In the genomic region with DNA sequence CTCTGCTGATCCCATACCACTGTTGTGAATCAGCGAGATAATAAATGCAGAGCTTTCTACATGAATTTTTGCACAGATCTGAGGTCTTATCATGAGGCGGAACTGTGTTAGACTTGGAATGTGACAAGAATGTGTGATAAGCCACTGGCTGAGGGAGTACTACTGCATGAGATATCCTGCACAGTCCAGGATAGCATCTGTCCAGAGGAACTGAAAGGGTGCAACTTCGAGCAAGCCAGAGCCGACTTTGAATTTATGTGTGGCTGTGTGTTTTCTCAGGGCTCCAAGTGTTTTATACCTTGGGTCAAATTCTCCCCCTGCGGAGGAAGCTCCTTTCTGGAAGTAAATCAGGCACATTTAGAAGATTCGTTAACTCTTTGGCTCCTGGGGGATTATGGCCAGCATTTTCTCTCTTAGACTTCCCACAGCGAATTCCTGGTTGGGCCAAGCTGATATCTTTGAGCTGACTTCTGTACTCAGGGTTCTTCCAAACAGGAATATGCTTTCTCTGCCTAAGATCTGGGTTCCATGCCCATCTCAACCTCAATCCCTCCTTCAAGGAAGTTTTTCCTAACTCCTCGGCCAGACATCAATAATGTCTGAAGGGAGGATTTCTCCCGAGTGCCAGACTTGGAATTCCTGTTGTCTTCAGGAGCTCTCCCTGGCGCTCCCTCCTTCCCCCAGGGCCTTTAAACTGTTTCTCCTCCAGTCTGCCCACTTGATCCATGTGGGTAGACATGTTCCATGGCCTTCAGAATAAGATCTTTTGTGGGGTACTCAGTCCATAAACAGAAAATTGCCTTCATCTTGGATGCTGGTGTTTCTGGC, we compare ENCODE assay signal across 12 cellular contexts. TPM values are rescaled to one million over a fixed set of nuclear protein-coding genes. Genes with fewer than 3 reads are reported as not detected.
A peak's percentile ranks its signal among the peaks of the same experiment; 100 is the strongest.
DNase-seq lines count a peak whose midpoint lies in the region; ATAC-seq and TF ChIP-seq lines count a peak whose summit lies in the region.
"Had no signal": no experiment of that assay in that cellular context is flagged by ENCODE, and none has a peak within 500 bp of the region (broad histone marks: within the 10 kb centered on the region; RNA-seq: fewer than 3 reads in every experiment).

No MANE protein-coding gene starts in this region.

- no peak for TF ChIP-seq POLR2A in uterus (IDR thresholded peaks at IDR 0.05)

- ATAC-seq in lower lobe of right lung: no peak

- DNase-seq in NCI-H2029 (lab: John Stamatoyannopoulos, UW) (peak; percentile 17), NCI-H2029 treated with DMSO at 0.1 percent for 48 hours (lab: John Stamatoyannopoulos, UW) (no peak), brain microvascular endothelial cell (peak; percentile 97), lower lobe of right lung (no peak), uterus (no peak), HuH-7 (ENCODE audit: low spot score) (no peak)
- DNase-seq in stimulated activated CD4-positive, alpha-beta T cell treated with anti-CD3 and anti-CD28 coated beads, Interleukin-12 subunit alpha, Interleukin-12 subunit beta, amount 100 ng/mL, for 4 hours: no peak
- DNase-seq in activated CD4-positive, alpha-beta T cell treated with anti-CD3 and anti-CD28 coated beads, Interleukin-2, amount 50 U/mL, for 4 hours: no peak
- DNase-seq: KBM-7; NCI-H524 treated with DMSO at 0.1 percent for 48 hours; stimulated activated CD4-positive, alpha-beta T cell treated with anti-CD3 and anti-CD28 coated beads, Interleukin-4, amount 100 ng/mL, for 1 hour had no signal

- no peaks in the 10 kb centered on the region for H3K36me3 ChIP-seq in brain microvascular endothelial cell (replicated peaks)
- no peaks in the 10 kb centered on the region for H3K36me3 ChIP-seq in lower lobe of right lung
- no peaks in the 10 kb centered on the region for H3K36me3 ChIP-seq in uterus
- H3K36me3 ChIP-seq: thoracic aorta had no signal

- H3K4me1 ChIP-seq in lower lobe of right lung (peaks cover 32% of the 10 kb centered on the region), uterus (no peaks in the 10 kb centered on the region)

- H3K4me3 ChIP-seq in brain microvascular endothelial cell (ENCODE audit: low read depth, low read length) (no peak overlapping the region), lower lobe of right lung (no peak overlapping the region), uterus (no peak overlapping the region)

- H3K27me3 ChIP-seq in brain microvascular endothelial cell (replicated peaks) (no peaks in the 10 kb centered on the region), lower lobe of right lung (ENCODE audit: low read depth) (peaks cover 9% of the 10 kb centered on the region), uterus (no peaks in the 10 kb centered on the region)

- TF ChIP-seq CTCF in brain microvascular endothelial cell (IDR thresholded peaks at IDR 0.05; ENCODE audit: low read depth, low read length, missing control alignments): no peak
- TF ChIP-seq CTCF in lower lobe of right lung (IDR thresholded peaks at IDR 0.05): no peak
- no peak for TF ChIP-seq CTCF in uterus (IDR thresholded peaks at IDR 0.05)

- in situ Hi-C loops in brain microvascular endothelial cell (cut with HindIII; ENCODE audit: low pct_ligation_motif_present, low sequenced_read_pairs): no loop called here

- intact Hi-C loops in lower lobe of right lung (cut with DNase I) (no loop called here), uterus (cut with DNase I; ENCODE audit: low total_unique reads) (loop anchor here (10.0 kb wide), 1 partner anchor 215 kb away; no protein-coding TSS in a partner anchor)

- peak overlapping the region; percentile 85 for H3K27ac ChIP-seq in brain microvascular endothelial cell
- peak overlapping the region; percentile 27 for H3K27ac ChIP-seq in lower lobe of right lung
- H3K27ac ChIP-seq in uterus: peak overlapping the region; percentile 76
- H3K27ac ChIP-seq: thoracic aorta had no signal

- no peaks in the 10 kb centered on the region for H3K9me3 ChIP-seq in lower lobe of right lung
- no peaks in the 10 kb centered on the region for H3K9me3 ChIP-seq in uterus
- H3K9me3 ChIP-seq: thoracic aorta had no signal

RNA-seq across cellular contexts. Expression of a gene that starts 2.5 kb away (rescaled TPM):
- total RNA-seq in lower lobe of right lung (34.7 TPM), uterus (100 to 1,000 TPM in 1 of 4 donors, 10 to 100 TPM in 2, 1 to 10 TPM in 1; 7.7 to 462 (median 23.7) TPM)

RNA-seq across cellular contexts. Expression of a gene that starts 48.5 kb away (rescaled TPM):
- total RNA-seq in lower lobe of right lung (10.0 TPM), uterus (10 to 100 TPM in 2 of 4 donors, 1 to 10 TPM in 2; 1.5 to 22.3 (median 8.3) TPM)

Comparison
In these comparisons a context has a peak if more than half of its experiments do, and no peak if none do; other contexts are left out.
1. DNase-seq: peak in NCI-H2029 (single experiment) and brain microvascular endothelial cell (single experiment); none in NCI-H2029 treated with DMSO at 0.1 percent for 48 hours (single experiment), lower lobe of right lung (single experiment), uterus (0 of 2), HuH-7 (single experiment), stimulated activated CD4-positive, alpha-beta T cell treated with anti-CD3 and anti-CD28 coated beads, Interleukin-12 subunit alpha, Interleukin-12 subunit beta, amount 100 ng/mL, for 4 hours (single experiment) and activated CD4-positive, alpha-beta T cell treated with anti-CD3 and anti-CD28 coated beads, Interleukin-2, amount 50 U/mL, for 4 hours (0 of 2).
2. H3K27ac ChIP-seq: peak in every context shown above with its lines; median percentile 85 in brain microvascular endothelial cell; 76 in uterus; 27 in lower lobe of right lung.